Comparison of ENCODE assay signal across 15 cellular contexts in the genomic region with DNA sequence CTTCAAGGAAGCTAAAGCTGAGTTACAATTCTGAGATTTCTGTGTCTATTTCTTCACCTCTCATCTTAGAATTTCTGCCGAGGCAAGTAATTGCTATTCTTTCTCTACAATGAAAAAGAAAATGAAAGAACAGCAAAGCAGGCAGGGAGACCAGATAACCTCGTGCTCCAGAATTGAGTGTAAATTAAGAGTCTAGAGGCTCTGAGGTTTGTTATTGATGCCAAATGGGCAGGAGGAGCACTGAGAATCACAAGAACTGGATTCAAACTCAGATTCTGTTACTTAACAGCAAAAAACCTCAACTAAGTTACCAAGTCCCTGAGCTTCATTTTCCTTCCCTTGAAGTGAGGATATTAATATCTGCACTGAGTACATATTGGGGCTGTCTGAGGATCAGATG. TPM values are rescaled to one million over a fixed set of nuclear protein-coding genes. Genes with fewer than 3 reads are reported as not detected.
DNase-seq lines count a peak whose midpoint lies in the region; ATAC-seq, FAIRE-seq and TF ChIP-seq lines count a peak whose summit lies in the region.
"Had no signal": no experiment of that assay in that cellular context is flagged by ENCODE, and none has a peak within 500 bp of the region (broad histone marks: within the 10 kb centered on the region; RNA-seq: fewer than 3 reads in every experiment).

No MANE protein-coding gene starts in this region.

- no peak for DNase-seq in Peyer's patch
- no peak for DNase-seq in left ventricle myocardium superior
- DNase-seq in smooth muscle cell (lab: John Stamatoyannopoulos, UW; ENCODE audit: unreplicated experiment): no peak
- no peak for DNase-seq in neural progenitor cell (ENCODE audit: low spot score)
- no peak for DNase-seq in HTR-8/SVneo (ENCODE audit: insufficient read length, low spot score)
- DNase-seq in NCI-H2171 (lab: John Stamatoyannopoulos, UW): no peak
- DNase-seq in GM19238 (ENCODE audit: insufficient read length, low spot score): no peak
- DNase-seq: activated CD4-positive, CD25-positive, alpha-beta regulatory T cell; activated T-cell treated with anti-CD3 and anti-CD28 coated beads for 4 hours; EL; foreskin melanocyte; NCI-H1930; NCI-H82; stimulated activated CD8-positive, alpha-beta memory T cell treated with anti-CD3 and anti-CD28 coated beads, Interleukin-4, amount 100 ng/mL, for 48 hours had no signal

- H3K79me2 ChIP-seq in smooth muscle cell (ENCODE audit: low read depth) (no peaks in the 10 kb centered on the region), neural progenitor cell (ENCODE audit: low read depth) (no peaks in the 10 kb centered on the region)

- H3K9me3 Mint-ChIP-seq in neural progenitor cell: no peaks in the 10 kb centered on the region

- H3K36me3 ChIP-seq in Peyer's patch (no peaks in the 10 kb centered on the region), smooth muscle cell (ENCODE audit: low read depth) (no peaks in the 10 kb centered on the region), neural progenitor cell (no peaks in the 10 kb centered on the region)

- ATAC-seq in GM18498 (IDR thresholded peaks at IDR 0.05; ENCODE audit: unreplicated experiment) (peak; percentile 31), left ventricle myocardium superior (peak; percentile 16)

- no peaks in the 10 kb centered on the region for H3K36me3 Mint-ChIP-seq in neural progenitor cell

- no peak overlapping the region for H3K9ac ChIP-seq in smooth muscle cell (ENCODE audit: low read depth)
- no peak overlapping the region for H3K9ac ChIP-seq in neural progenitor cell

- H3F3A ChIP-seq in smooth muscle cell (ENCODE audit: low read depth) (peaks cover 18% of the 10 kb centered on the region), neural progenitor cell (ENCODE audit: low read depth) (no peaks in the 10 kb centered on the region)

- peaks cover 10% of the 10 kb centered on the region for H3K4me1 Mint-ChIP-seq in neural progenitor cell

- no peaks in the 10 kb centered on the region for H3K27me3 Mint-ChIP-seq in neural progenitor cell (ENCODE audit: insufficient read depth, low read depth)

- intact Hi-C loops in left ventricle myocardium superior (cut with micrococcal nuclease): no loop called here

- no peak for TF ChIP-seq POLR2A in Peyer's patch (IDR thresholded peaks at IDR 0.05)

- no peak for FAIRE-seq in HTR-8/SVneo (lab: Jason Lieb, UNC)

- no peaks in the 10 kb centered on the region for H4K20me1 ChIP-seq in smooth muscle cell (ENCODE audit: low read depth)
- H4K20me1 ChIP-seq in neural progenitor cell (ENCODE audit: low read depth): no peaks in the 10 kb centered on the region

- H3K4me1 ChIP-seq in Peyer's patch (no peaks in the 10 kb centered on the region), smooth muscle cell (ENCODE audit: low read depth) (peaks cover 20% of the 10 kb centered on the region), neural progenitor cell (no peaks in the 10 kb centered on the region)

- peak overlapping the region in 3 of 4 donors; percentile 6 to 65 (median 15) for H3K27ac ChIP-seq in Peyer's patch
- no peak overlapping the region for H3K27ac ChIP-seq in smooth muscle cell (ENCODE audit: low read depth)
- no peak overlapping the region for H3K27ac ChIP-seq in neural progenitor cell

- H3K27me3 ChIP-seq in Peyer's patch (no peaks in the 10 kb centered on the region), smooth muscle cell (ENCODE audit: low read depth) (peaks cover 9% of the 10 kb centered on the region), neural progenitor cell (no peaks in the 10 kb centered on the region)

- 34% methylated on average over 2 of the region's 2 CpGs for WGBS in smooth muscle cell (ENCODE audit: low lambda C conversion rate)

- H3K4me2 ChIP-seq in smooth muscle cell: peak overlapping the region; percentile 41
- no peak overlapping the region for H3K4me2 ChIP-seq in neural progenitor cell

- no peak overlapping the region for H3K27ac Mint-ChIP-seq in neural progenitor cell

- H3K9me3 ChIP-seq in Peyer's patch: no peaks in the 10 kb centered on the region
- H3K9me3 ChIP-seq in smooth muscle cell (replicated peaks; ENCODE audit: low read depth): no peaks in the 10 kb centered on the region
- no peaks in the 10 kb centered on the region for H3K9me3 ChIP-seq in neural progenitor cell (ENCODE audit: low read depth)

- no peak for TF ChIP-seq CTCF in Peyer's patch (IDR thresholded peaks at IDR 0.05)
- TF ChIP-seq CTCF in smooth muscle cell (IDR thresholded peaks at IDR 0.05; ENCODE audit: borderline replicate concordance, insufficient read depth, poor library complexity, severe bottlenecking): no peak
- no peak for TF ChIP-seq CTCF in neural progenitor cell (IDR thresholded peaks at IDR 0.05)

- H3K4me3 ChIP-seq in Peyer's patch: peak overlapping the region in 1 of 4 donors; percentile 12
- no peak overlapping the region for H3K4me3 ChIP-seq in smooth muscle cell
- no peak overlapping the region for H3K4me3 ChIP-seq in neural progenitor cell

- H2AFZ ChIP-seq in smooth muscle cell (ENCODE audit: low read depth) (no peak overlapping the region), neural progenitor cell (replicated peaks) (no peak overlapping the region)

- H3K4me3 Mint-ChIP-seq in neural progenitor cell: no peak overlapping the region

RNA-seq across cellular contexts. Expression of gene DDR2, which starts 5.5 kb away (rescaled TPM):
- total RNA-seq in Peyer's patch: 100 to 1,000 TPM in 1 of 4 donors, 10 to 100 TPM in 3; 14.9 to 112 (median 37.2) TPM
- total RNA-seq in left ventricle myocardium superior: 26.1 TPM
- total RNA-seq in smooth muscle cell: 24.5 and 26.5 TPM in 2 replicates
- polyA plus RNA-seq in smooth muscle cell: 8.1 and 13.3 TPM in 2 replicates
- 0.69 and 0.74 TPM in 2 replicates for total RNA-seq in neural progenitor cell (ENCODE audit: low replicate concordance)

Comparison
In these comparisons a context has a peak if more than half of its experiments do, and no peak if none do; other contexts are left out.
1. H3K27ac ChIP-seq: peak in Peyer's patch (3 of 4); none in smooth muscle cell (single experiment) and neural progenitor cell (single experiment).